Comparison of ENCODE assay signal across 8 cellular contexts in genomic region chr16:17301593-17302135, GRCh38.
DNase-seq lines count a peak whose midpoint lies in the region; ATAC-seq and TF ChIP-seq lines count a peak whose summit lies in the region.

No MANE protein-coding gene starts in this region.

- WGBS in mammary epithelial cell (ENCODE audit: low coverage, missing lambda C conversion rate) = 77% methylated on average over 9 of the region's 10 CpGs

- dilution Hi-C loops in mammary epithelial cell (cut with HindIII; ENCODE audit: low sequenced_read_pairs) = no loop called here

- in situ Hi-C loops in mammary epithelial cell (cut with MboI; ENCODE audit: low sequenced_read_pairs in 2 of 2) = loop anchor here in 1 of 2 donors (25.0 kb wide), 1 partner anchor 111 kb away; no protein-coding TSS in a partner anchor

- peaks cover 14% of the 10 kb centered on the region for H3K4me1 ChIP-seq in mammary epithelial cell (ENCODE audit: insufficient read depth, low read length)

- H3K36me3 ChIP-seq in mammary epithelial cell (ENCODE audit: insufficient read depth, low read length) = no peaks in the 10 kb centered on the region

- H3K27me3 ChIP-seq in mammary epithelial cell (ENCODE audit: insufficient read depth, low read length) = no peaks in the 10 kb centered on the region

- BruUV-seq in mammary epithelial cell (replicated peaks; lab: Mats Ljungman, UMichigan) = no TSS peak

- no peaks in the 10 kb centered on the region for H4K20me1 ChIP-seq in mammary epithelial cell (ENCODE audit: insufficient read depth, low read length)

- H3K4me2 ChIP-seq in mammary epithelial cell (ENCODE audit: insufficient read depth, low read depth, low read length) = no peak overlapping the region

- no peak for TF ChIP-seq CTCF in mammary epithelial cell (conservative IDR thresholded peaks at IDR 0.05 in 1 of 2, IDR thresholded peaks at IDR 0.05 in 1 of 2; ENCODE audit: extremely low read depth in 1 of 2, insufficient read depth in 1 of 2, low read depth in 1 of 2, low read length in 2 of 2)

- no peak overlapping the region for H3K9ac ChIP-seq in mammary epithelial cell (ENCODE audit: insufficient read depth, low read length)

- DNase-seq in germinal center (ENCODE audit: low spot score) (peak; percentile 77), mammary epithelial cell (no peak), NCI-H1930 (lab: John Stamatoyannopoulos, UW) (no peak), GM03348 (ENCODE audit: low spot score) (no peak), NK-92 (lab: John Stamatoyannopoulos, UW; ENCODE audit: unreplicated experiment) (no peak)

- no peak overlapping the region for H3K4me3 ChIP-seq in mammary epithelial cell (replicated peaks in 1 of 3; ENCODE audit: insufficient read depth in 1 of 3, low read depth in 2 of 3, low read length in 3 of 3)

- ATAC-seq in GM18499 (IDR thresholded peaks at IDR 0.05; ENCODE audit: insufficient read depth, unreplicated experiment) (peak; percentile 70), GM21447 (IDR thresholded peaks at IDR 0.05; ENCODE audit: unreplicated experiment) (peak; percentile 89), HG03460 (IDR thresholded peaks at IDR 0.05; ENCODE audit: unreplicated experiment) (peak; percentile 79)

- CTCF ChIA-PET in mammary epithelial cell (lab: Charles Lee; ENCODE audit: low non-redundant PET) = no interaction called here

- H3K9me3 ChIP-seq in mammary epithelial cell (replicated peaks; ENCODE audit: insufficient read depth, low read length) = no peaks in the 10 kb centered on the region

- no peaks in the 10 kb centered on the region for H3K79me2 ChIP-seq in mammary epithelial cell (ENCODE audit: insufficient read depth, low read length)

- no peak overlapping the region for H2AFZ ChIP-seq in mammary epithelial cell (ENCODE audit: low read depth, low read length)

- no peak overlapping the region for H3K27ac ChIP-seq in mammary epithelial cell (ENCODE audit: insufficient read depth, low read depth, low read length)

- intact Hi-C loops in mammary epithelial cell (cut with micrococcal nuclease) = no loop called here
